In genomic region chrX:29858714-29859113, GRCh38 we compare ENCODE assay signal across 19 cellular contexts.
DNase-seq lines count a peak whose midpoint lies in the region; TF ChIP-seq lines count a peak whose summit lies in the region.
"Had no signal": no experiment of that assay in that cellular context is flagged by ENCODE, and none has a peak within 500 bp of the region (broad histone marks: within the 10 kb centered on the region; RNA-seq: fewer than 3 reads in every experiment).

No MANE protein-coding gene starts in this region.

- no peak for TF ChIP-seq CTCF in epithelial cell of esophagus (IDR thresholded peaks at IDR 0.05; ENCODE audit: insufficient read depth, low read depth, low read length, missing control alignments)
- TF ChIP-seq CTCF in GM13977 (IDR thresholded peaks at IDR 0.05; ENCODE audit: extremely low read depth, insufficient read depth, missing control alignments): no peak
- no peak for TF ChIP-seq CTCF in dorsolateral prefrontal cortex (IDR thresholded peaks at IDR 0.05 in 54 of 56, conservative IDR thresholded peaks at IDR 0.05 in 2 of 56; ENCODE audit: low read depth in 1 of 56, partially characterized antibody in 56 of 56)

- H3K4me3 ChIP-seq in epithelial cell of esophagus (ENCODE audit: low read length) (no peak overlapping the region), skeletal muscle cell (ENCODE audit: low read depth, low read length) (no peak overlapping the region), dorsolateral prefrontal cortex (no peak overlapping the region)
- H3K4me3 ChIP-seq: cardiac muscle cell, thoracic aorta had no signal

- peak; percentile 27 for DNase-seq in GM04503 (ENCODE audit: low read depth)
- peak; percentile 59 for DNase-seq in NCI-H524 treated with DMSO at 0.1 percent for 48 hours (lab: John Stamatoyannopoulos, UW)
- peak; percentile 2 for DNase-seq in epithelial cell of esophagus (ENCODE audit: low read depth)
- DNase-seq in skeletal muscle cell (ENCODE audit: low read depth): peak; percentile 31
- DNase-seq in GM13977 (ENCODE audit: low spot score): no peak
- DNase-seq in NCI-H1436 treated with DMSO at 0.1 percent for 48 hours (lab: John Stamatoyannopoulos, UW): no peak
- DNase-seq in dorsolateral prefrontal cortex: no peak
- DNase-seq: activated CD4-positive, alpha-beta memory T cell treated with anti-CD3 and anti-CD28 coated beads, Interleukin-2, amount 10 ng/mL, durations not matched to agents 7 days and 5 days; activated T-cell treated with anti-CD3 and anti-CD28 coated beads, Interleukin-2, amount 50 U/mL, for 72 hours; mesendoderm; MV-4-11; NCI-H2081; NCI-H526 treated with DMSO at 0.1 percent for 48 hours; SIG-M5; small intestine; stimulated activated CD8-positive, alpha-beta memory T cell treated with anti-CD3 and anti-CD28 coated beads, Interleukin-4, amount 100 ng/mL, for 48 hours had no signal

- H3K27me3 ChIP-seq in dorsolateral prefrontal cortex: peaks cover 0 to 55% (median 11%) of the 10 kb centered on the region in 45 donors
- H3K27me3 ChIP-seq: cardiac muscle cell had no signal

- intact Hi-C loops in dorsolateral prefrontal cortex (cut with DNase I): no loop called here

- H3K27ac ChIP-seq in dorsolateral prefrontal cortex: no peak overlapping the region
- H3K27ac ChIP-seq: C4-2B, cardiac muscle cell, thoracic aorta had no signal

- in situ Hi-C loops in GM13977 (cut with MboI; ENCODE audit: low pct_unique_long_range_greater_than_20kb, low sequenced_read_pairs, unreplicated experiment): no loop called here

Comparison
In these comparisons a context has a peak if more than half of its experiments do, and no peak if none do; other contexts are left out.
1. DNase-seq: peak in GM04503 (single experiment), NCI-H524 treated with DMSO at 0.1 percent for 48 hours (single experiment), epithelial cell of esophagus (single experiment) and skeletal muscle cell (single experiment); none in GM13977 (single experiment), NCI-H1436 treated with DMSO at 0.1 percent for 48 hours (single experiment) and dorsolateral prefrontal cortex (0 of 10).